6 cellular contexts compared by ENCODE assay signal in genomic region chr16:2515180-2515803, GRCh38. TPM values are rescaled to one million over a fixed set of nuclear protein-coding genes. Genes with fewer than 3 reads are reported as not detected.
A peak's percentile ranks its signal among the peaks of the same experiment; 100 is the strongest.
DNase-seq lines count a peak whose midpoint lies in the region; ATAC-seq and TF ChIP-seq lines count a peak whose summit lies in the region.

No MANE protein-coding gene starts in this region.

- CTCF ChIA-PET in activated CD8-positive, alpha-beta memory T cell treated with anti-CD3 and anti-CD28 coated beads, Interleukin-2, amount 10 ng/mL, durations not matched to agents 7 days and 5 days (lab: Charles Lee), result interaction anchor here (0.7 to 2.4 kb wide), 2 partner anchors 14 to 18 kb away, joined by 4 to 13 read pairs; no protein-coding TSS in a partner anchor

- H3K4me3 Mint-ChIP-seq in activated CD8-positive, alpha-beta memory T cell treated with anti-CD3 and anti-CD28 coated beads, Interleukin-2, amount 10 ng/mL, durations not matched to agents 7 days and 5 days, result peak overlapping the region; percentile 90

- peaks cover 9% of the 10 kb centered on the region for H3K36me3 Mint-ChIP-seq in activated CD8-positive, alpha-beta memory T cell treated with anti-CD3 and anti-CD28 coated beads, Interleukin-2, amount 10 ng/mL, durations not matched to agents 7 days and 5 days

- WGBS in gastroesophageal sphincter (ENCODE audit: low coverage in 1 of 2), 2 donors, result 16 to 26% methylated on average over 6 of the region's 13 CpGs

- H3K9me3 ChIP-seq in gastroesophageal sphincter, result no peaks in the 10 kb centered on the region
- no peaks in the 10 kb centered on the region for H3K9me3 ChIP-seq in thoracic aorta

- H3K9me3 Mint-ChIP-seq in activated CD8-positive, alpha-beta memory T cell treated with anti-CD3 and anti-CD28 coated beads, Interleukin-2, amount 10 ng/mL, durations not matched to agents 7 days and 5 days (ENCODE audit: low read depth), result no peaks in the 10 kb centered on the region

- H3K27ac ChIP-seq in gastroesophageal sphincter (peak overlapping the region; percentile 94 to 98 (median 96)), thoracic aorta (peak overlapping the region; percentile 96 to 97)

- peaks cover 0 to 10% of the 10 kb centered on the region in 2 donors for H3K36me3 ChIP-seq in gastroesophageal sphincter
- H3K36me3 ChIP-seq in thoracic aorta, result no peaks in the 10 kb centered on the region

- no peak for DNase-seq in activated CD8-positive, alpha-beta memory T cell treated with anti-CD3 and anti-CD28 coated beads, Interleukin-2, amount 10 ng/mL, durations not matched to agents 7 days and 5 days
- no peak for DNase-seq in activated CD8-positive, alpha-beta memory T cell treated with anti-CD3 and anti-CD28 coated beads, Interleukin-2, amount 50 U/mL, for 4 hours
- DNase-seq in thoracic aorta (ENCODE audit: low spot score) (no peak), amygdala (lab: John Stamatoyannopoulos, UW) (no peak)

- no peak for TF ChIP-seq EP300 in gastroesophageal sphincter (IDR thresholded peaks at IDR 0.05)

- TF ChIP-seq POLR2A in gastroesophageal sphincter (IDR thresholded peaks at IDR 0.05), result no peak

- H3K4me1 ChIP-seq in gastroesophageal sphincter, result peaks cover 0 to 80% (median 60%) of the 10 kb centered on the region in 3 donors
- H3K4me1 ChIP-seq in thoracic aorta (ENCODE audit: control insufficient read depth in 1 of 2, low read depth in 2 of 2), result peaks cover 36 to 65% of the 10 kb centered on the region in 2 donors

- H3K27me3 Mint-ChIP-seq in activated CD8-positive, alpha-beta memory T cell treated with anti-CD3 and anti-CD28 coated beads, Interleukin-2, amount 10 ng/mL, durations not matched to agents 7 days and 5 days, result no peaks in the 10 kb centered on the region

- peak overlapping the region; percentile 97 for H3K27ac Mint-ChIP-seq in activated CD8-positive, alpha-beta memory T cell treated with anti-CD3 and anti-CD28 coated beads, Interleukin-2, amount 10 ng/mL, durations not matched to agents 7 days and 5 days

- H3K4me3 ChIP-seq in gastroesophageal sphincter (peak overlapping the region; percentile 82 to 97), thoracic aorta (peak overlapping the region; percentile 96)

- no peak for ATAC-seq in activated CD8-positive, alpha-beta memory T cell treated with anti-CD3 and anti-CD28 coated beads, Interleukin-2, amount 10 ng/mL, durations not matched to agents 7 days and 5 days
- no peak for ATAC-seq in gastroesophageal sphincter
- no peak for ATAC-seq in thoracic aorta (ENCODE audit: insufficient number of reproducible peaks, low FRiP score, low read depth)
- ATAC-seq in GM21619 (IDR thresholded peaks at IDR 0.05; ENCODE audit: unreplicated experiment), result no peak

- TF ChIP-seq CTCF in gastroesophageal sphincter (IDR thresholded peaks at IDR 0.05) (no peak), thoracic aorta (IDR thresholded peaks at IDR 0.05) (no peak)

- peaks cover 54% of the 10 kb centered on the region for H3K4me1 Mint-ChIP-seq in activated CD8-positive, alpha-beta memory T cell treated with anti-CD3 and anti-CD28 coated beads, Interleukin-2, amount 10 ng/mL, durations not matched to agents 7 days and 5 days

- H3K27me3 ChIP-seq in gastroesophageal sphincter (no peaks in the 10 kb centered on the region), thoracic aorta (replicated peaks; ENCODE audit: insufficient read depth) (no peaks in the 10 kb centered on the region)

RNA-seq across cellular contexts. Expression of gene ATP6V0C, which starts 1.5 kb away (rescaled TPM):
- 100 to 1,000 TPM; 104 to 121 TPM for total RNA-seq in activated CD8-positive, alpha-beta memory T cell treated with anti-CD3 and anti-CD28 coated beads, Interleukin-2, amount 10 ng/mL, durations not matched to agents 7 days and 5 days
- total RNA-seq in gastroesophageal sphincter, result 10 to 100 TPM; 37.5 to 62.2 (median 50.9) TPM
- 10 to 100 TPM; 42.5 to 51.3 TPM for total RNA-seq in thoracic aorta

RNA-seq across cellular contexts. Expression of gene AMDHD2, which starts 4.9 kb away (rescaled TPM):
- 10 to 100 TPM; 52.5 to 54.2 TPM for total RNA-seq in activated CD8-positive, alpha-beta memory T cell treated with anti-CD3 and anti-CD28 coated beads, Interleukin-2, amount 10 ng/mL, durations not matched to agents 7 days and 5 days
- total RNA-seq in gastroesophageal sphincter, result 10 to 100 TPM; 14.0 to 29.1 (median 23.4) TPM
- total RNA-seq in thoracic aorta, result 10 to 100 TPM; 42.6 to 67.0 TPM

RNA-seq across cellular contexts. Expression of gene CEMP1, which starts 15.9 kb away (rescaled TPM):
- not detected for total RNA-seq in activated CD8-positive, alpha-beta memory T cell treated with anti-CD3 and anti-CD28 coated beads, Interleukin-2, amount 10 ng/mL, durations not matched to agents 7 days and 5 days
- total RNA-seq in gastroesophageal sphincter (under 1 TPM in 1 of 4 donors, not detected in 3; 0.40 TPM), thoracic aorta (under 1 TPM in 1 of 2 donors, not detected in 1; 0.63 TPM)

RNA-seq across cellular contexts. Expression of gene PDPK1, which starts 22.5 kb away (rescaled TPM):
- 10 to 100 TPM; 40.3 to 45.1 TPM for total RNA-seq in activated CD8-positive, alpha-beta memory T cell treated with anti-CD3 and anti-CD28 coated beads, Interleukin-2, amount 10 ng/mL, durations not matched to agents 7 days and 5 days
- total RNA-seq in gastroesophageal sphincter, result 10 to 100 TPM; 30.8 to 43.1 (median 36.5) TPM
- total RNA-seq in thoracic aorta, result 10 to 100 TPM; 31.9 to 44.3 TPM

RNA-seq across cellular contexts. Expression of gene TBC1D24, which starts 40.4 kb away (rescaled TPM):
- 10 to 100 TPM; 18.7 to 23.3 TPM for total RNA-seq in activated CD8-positive, alpha-beta memory T cell treated with anti-CD3 and anti-CD28 coated beads, Interleukin-2, amount 10 ng/mL, durations not matched to agents 7 days and 5 days
- total RNA-seq in gastroesophageal sphincter (10 to 100 TPM in 3 of 4 donors, 1 to 10 TPM in 1; 6.2 to 18.4 (median 14.2) TPM), thoracic aorta (10 to 100 TPM; 14.5 to 15.0 TPM)
